ENCODE assay signal across 27 cellular contexts in genomic region chr3:194240766-194241165, GRCh38.
DNase-seq lines count a peak whose midpoint lies in the region; ATAC-seq, FAIRE-seq and TF ChIP-seq lines count a peak whose summit lies in the region.
"Had no signal": no experiment of that assay in that cellular context is flagged by ENCODE, and none has a peak within 500 bp of the region (broad histone marks: within the 10 kb centered on the region; RNA-seq: fewer than 3 reads in every experiment).

No MANE protein-coding gene starts in this region.

- no peak overlapping the region for H3K9ac ChIP-seq in HepG2 (ENCODE audit: insufficient read depth, low read depth, low read length)
- H3K9ac ChIP-seq: BLaER1 treated with 17β-estradiol and CSF1 and Interleukin-3, amounts not matched to agents 10 nM and 100 nM had no signal

- no peak overlapping the region for H3K4me3 Mint-ChIP-seq in activated CD8-positive, alpha-beta memory T cell treated with anti-CD3 and anti-CD28 coated beads, Interleukin-2, amount 10 ng/mL, durations not matched to agents 7 days and 5 days
- H3K4me3 Mint-ChIP-seq: CD14-positive monocyte; CD4-positive, alpha-beta T cell; CD8-positive, alpha-beta memory T cell; GM23338; H9 had no signal

- no TSS peak for BruUV-seq in HepG2 (replicated peaks; lab: Mats Ljungman, UMichigan)

- peaks cover 74% of the 10 kb centered on the region for H3K27me3 Mint-ChIP-seq in activated CD8-positive, alpha-beta memory T cell treated with anti-CD3 and anti-CD28 coated beads, Interleukin-2, amount 10 ng/mL, durations not matched to agents 7 days and 5 days
- H3K27me3 Mint-ChIP-seq: CD4-positive, alpha-beta T cell had no signal

- CTCF ChIA-PET in activated CD8-positive, alpha-beta memory T cell treated with anti-CD3 and anti-CD28 coated beads, Interleukin-2, amount 10 ng/mL, durations not matched to agents 7 days and 5 days (lab: Charles Lee): no interaction called here
- CTCF ChIA-PET in HepG2 (lab: Yijun Ruan, JAX; ENCODE audit: low intra/inter-chr PET ratio, low total read pairs): no interaction called here

- ATAC-seq in activated CD8-positive, alpha-beta memory T cell treated with anti-CD3 and anti-CD28 coated beads, Interleukin-2, amount 10 ng/mL, durations not matched to agents 7 days and 5 days: no peak
- ATAC-seq in HepG2 (no peak), right lobe of liver (no peak), left lobe of liver (no peak), HG03439 (IDR thresholded peaks at IDR 0.05; ENCODE audit: unreplicated experiment) (no peak)
- ATAC-seq: A549, GM23338, HCT116 had no signal

- H4K20me1 ChIP-seq in HepG2 (ENCODE audit: insufficient read depth, low read length) (no peaks in the 10 kb centered on the region), hepatocyte (ENCODE audit: insufficient read depth, poor library complexity, severe bottlenecking) (no peaks in the 10 kb centered on the region)
- H4K20me1 ChIP-seq: BLaER1 treated with 17β-estradiol and CSF1 and Interleukin-3, amounts not matched to agents 10 nM and 100 nM had no signal

- no peaks in the 10 kb centered on the region for H3K9me3 ChIP-seq in HepG2 (ENCODE audit: low read length)
- H3K9me3 ChIP-seq in right lobe of liver: no peaks in the 10 kb centered on the region
- peaks cover 5% of the 10 kb centered on the region for H3K9me3 ChIP-seq in hepatocyte (ENCODE audit: low read depth)
- H3K9me3 ChIP-seq: A549, BE2C had no signal

- no peak overlapping the region for H3K4me2 ChIP-seq in HepG2 (ENCODE audit: low read depth, low read length)
- H3K4me2 ChIP-seq in hepatocyte: no peak overlapping the region
- H3K4me2 ChIP-seq: A549; BLaER1 treated with 17β-estradiol and CSF1 and Interleukin-3, amounts not matched to agents 10 nM and 100 nM; GM23338 had no signal

- H3K79me2 ChIP-seq in HepG2 (ENCODE audit: insufficient read depth, low read length) (no peaks in the 10 kb centered on the region), hepatocyte (no peaks in the 10 kb centered on the region)

- H3K36me3 Mint-ChIP-seq in activated CD8-positive, alpha-beta memory T cell treated with anti-CD3 and anti-CD28 coated beads, Interleukin-2, amount 10 ng/mL, durations not matched to agents 7 days and 5 days: no peaks in the 10 kb centered on the region
- H3K36me3 Mint-ChIP-seq: CD14-positive monocyte had no signal

- H3K4me1 Mint-ChIP-seq in activated CD8-positive, alpha-beta memory T cell treated with anti-CD3 and anti-CD28 coated beads, Interleukin-2, amount 10 ng/mL, durations not matched to agents 7 days and 5 days: no peaks in the 10 kb centered on the region
- H3K4me1 Mint-ChIP-seq: CD8-positive, alpha-beta memory T cell; GM23338; H9 had no signal

- no peaks in the 10 kb centered on the region for H3K9me2 ChIP-seq in hepatocyte (replicated peaks; ENCODE audit: insufficient read depth)

- no peak for TF ChIP-seq CTCF in HepG2 (CRISPR knock-in tag; IDR thresholded peaks at IDR 0.05)
- TF ChIP-seq CTCF in right lobe of liver (IDR thresholded peaks at IDR 0.05): no peak
- no peak for TF ChIP-seq CTCF in hepatocyte (IDR thresholded peaks at IDR 0.05; ENCODE audit: poor library complexity)

- H3K36me3 ChIP-seq in HepG2 (replicated peaks in 1 of 2; ENCODE audit: control insufficient read depth in 1 of 2, insufficient read depth in 2 of 2, low read length in 2 of 2): no peaks in the 10 kb centered on the region
- H3K36me3 ChIP-seq in right lobe of liver: no peaks in the 10 kb centered on the region
- H3K36me3 ChIP-seq in hepatocyte (replicated peaks; ENCODE audit: insufficient read depth, low read depth): no peaks in the 10 kb centered on the region
- H3K36me3 ChIP-seq: BE2C; BLaER1 treated with 17β-estradiol and CSF1 and Interleukin-3, amounts not matched to agents 10 nM and 100 nM had no signal

- no peak for TF ChIP-seq RAD21 in HepG2 (CRISPR knock-in tag; IDR thresholded peaks at IDR 0.05)

- H3K9me3 Mint-ChIP-seq in activated CD8-positive, alpha-beta memory T cell treated with anti-CD3 and anti-CD28 coated beads, Interleukin-2, amount 10 ng/mL, durations not matched to agents 7 days and 5 days (ENCODE audit: low read depth): no peaks in the 10 kb centered on the region
- H3K9me3 Mint-ChIP-seq: CD4-positive, alpha-beta T cell; GM23338; H9 had no signal

- 43% methylated on average over 7 of the region's 7 CpGs for WGBS in HepG2 (ENCODE audit: low lambda C conversion rate)
- WGBS in right lobe of liver (ENCODE audit: insufficient coverage, low coverage, low lambda C conversion rate, missing lambda C conversion rate): 57% methylated on average over 7 of the region's 7 CpGs
- WGBS in hepatocyte (ENCODE audit: low lambda C conversion rate, missing lambda C conversion rate): 94% methylated on average over 7 of the region's 7 CpGs

- TF ChIP-seq EP300 in HepG2 (IDR thresholded peaks at IDR 0.05; ENCODE audit: low read depth in 2 of 2, low read length in 2 of 2) (no peak), HepG2 (CRISPR knock-in tag; IDR thresholded peaks at IDR 0.05; ENCODE audit: borderline replicate concordance) (no peak)

- intact Hi-C loops in HepG2 (cut with micrococcal nuclease; ENCODE audit: unreplicated experiment) (no loop called here), right lobe of liver (cut with DNase I) (no loop called here)

- no peak for TF ChIP-seq POLR2A in HepG2 (IDR thresholded peaks at IDR 0.05; ENCODE audit: insufficient read depth in 1 of 2, low read depth in 2 of 2, low read length in 2 of 2)
- no peak for TF ChIP-seq POLR2A in right lobe of liver (IDR thresholded peaks at IDR 0.05)

- no peak overlapping the region for H2AFZ ChIP-seq in HepG2 (ENCODE audit: low read length)
- H2AFZ ChIP-seq in hepatocyte: no peak overlapping the region
- H2AFZ ChIP-seq: GM23338 had no signal

- H3K4me3 ChIP-seq in HepG2 (replicated peaks in 1 of 3; ENCODE audit: insufficient read depth in 1 of 3, low read depth in 2 of 3, low read length in 3 of 3): no peak overlapping the region
- no peak overlapping the region for H3K4me3 ChIP-seq in right lobe of liver
- no peak overlapping the region for H3K4me3 ChIP-seq in hepatocyte
- H3K4me3 ChIP-seq: A549; BLaER1 treated with 17β-estradiol and CSF1 and Interleukin-3, amounts not matched to agents 10 nM and 100 nM; GM23338 had no signal

- in situ Hi-C loops in HepG2 (cut with HindIII; ENCODE audit: extremely low pct_ligation_motif_present, low pct_unique_long_range_greater_than_20kb): no loop called here

- H3K27ac ChIP-seq in HepG2 (ENCODE audit: extremely low read length, insufficient read depth, low read length) (no peak overlapping the region), right lobe of liver (no peak overlapping the region), hepatocyte (no peak overlapping the region)
- H3K27ac ChIP-seq: 22Rv1; A549; BLaER1 treated with 17β-estradiol and CSF1 and Interleukin-3, amounts not matched to agents 10 nM and 100 nM had no signal

- peak; percentile 37 for DNase-seq in activated CD8-positive, alpha-beta memory T cell treated with anti-CD3 and anti-CD28 coated beads for 24 hours
- DNase-seq in activated CD8-positive, alpha-beta memory T cell treated with anti-CD3 and anti-CD28 coated beads, Interleukin-2, amount 10 ng/mL, durations not matched to agents 7 days and 5 days: no peak
- no peak for DNase-seq in HepG2 (ENCODE audit: low spot score)
- DNase-seq in right lobe of liver: no peak
- peak; percentile 32 for DNase-seq in left lobe of liver (ENCODE audit: low spot score)
- DNase-seq in hepatocyte (ENCODE audit: low spot score): no peak
- no peak for DNase-seq in anterior cingulate cortex (lab: John Stamatoyannopoulos, UW)
- DNase-seq: ACHN; AML-193; BE2C; CD4-positive, alpha-beta T cell; CD8-positive, alpha-beta memory T cell; DMS 273 treated with DMSO at 0.1 percent for 48 hours; DMS53; DMS79 treated with DMSO at 0.1 percent for 48 hours; GF-D8; H9 had no signal

- no peak for FAIRE-seq in HepG2 (lab: Jason Lieb, UNC)
- FAIRE-seq: A549, D721Med, GM12891, GM18507 had no signal

- H3K27ac Mint-ChIP-seq in activated CD8-positive, alpha-beta memory T cell treated with anti-CD3 and anti-CD28 coated beads, Interleukin-2, amount 10 ng/mL, durations not matched to agents 7 days and 5 days: no peak overlapping the region
- H3K27ac Mint-ChIP-seq: CD14-positive monocyte; CD4-positive, alpha-beta T cell; CD8-positive, alpha-beta memory T cell; GM23338; H9 had no signal

- POLR2A ChIA-PET in HepG2 (lab: Yijun Ruan, JAX): no interaction called here

- H3K4me1 ChIP-seq in HepG2 (ENCODE audit: insufficient read depth, low read length) (peaks cover 12% of the 10 kb centered on the region), right lobe of liver (peaks cover 0 to 6% (median 0%) of the 10 kb centered on the region in 4 donors), hepatocyte (ENCODE audit: insufficient read depth) (no peaks in the 10 kb centered on the region)
- H3K4me1 ChIP-seq: A549, BE2C had no signal

- H3K27me3 ChIP-seq in HepG2 (ENCODE audit: control insufficient read depth in 1 of 2, insufficient read depth in 2 of 2, low read length in 2 of 2): peaks cover 0 to 12% of the 10 kb centered on the region in 2 experiments; a peak in 1 of 5 replicates
- no peaks in the 10 kb centered on the region for H3K27me3 ChIP-seq in right lobe of liver
- no peaks in the 10 kb centered on the region for H3K27me3 ChIP-seq in hepatocyte
- H3K27me3 ChIP-seq: BE2C; BLaER1 treated with 17β-estradiol and CSF1 and Interleukin-3, amounts not matched to agents 10 nM and 100 nM had no signal

TF ChIP-seq in HepG2, 621 proteins besides CTCF, POLR2A, EP300 and RAD21 (continues in another document):
- TF ChIP-seq AKAP8 (CRISPR knock-in tag; IDR thresholded peaks at IDR 0.05): no peak
- TF ChIP-seq, protein P1, sequence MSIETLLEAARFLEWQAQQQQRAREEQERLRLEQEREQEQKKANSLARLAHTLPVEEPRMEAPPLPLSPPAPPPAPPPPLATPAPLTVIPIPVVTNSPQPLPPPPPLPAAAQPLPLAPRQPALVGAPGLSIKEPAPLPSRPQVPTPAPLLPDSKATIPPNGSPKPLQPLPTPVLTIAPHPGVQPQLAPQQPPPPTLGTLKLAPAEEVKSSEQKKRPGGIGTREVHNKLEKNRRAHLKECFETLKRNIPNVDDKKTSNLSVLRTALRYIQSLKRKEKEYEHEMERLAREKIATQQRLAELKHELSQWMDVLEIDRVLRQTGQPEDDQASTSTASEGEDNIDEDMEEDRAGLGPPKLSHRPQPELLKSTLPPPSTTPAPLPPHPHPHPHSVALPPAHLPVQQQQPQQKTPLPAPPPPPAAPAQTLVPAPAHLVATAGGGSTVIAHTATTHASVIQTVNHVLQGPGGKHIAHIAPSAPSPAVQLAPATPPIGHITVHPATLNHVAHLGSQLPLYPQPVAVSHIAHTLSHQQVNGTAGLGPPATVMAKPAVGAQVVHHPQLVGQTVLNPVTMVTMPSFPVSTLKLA (IDR thresholded peaks at IDR 0.05): peak; percentile 24; the same call in 1 of the 2 replicates

Comparison
In these comparisons a context has a peak if more than half of its experiments do, and no peak if none do; other contexts are left out.
1. DNase-seq: peak in activated CD8-positive, alpha-beta memory T cell treated with anti-CD3 and anti-CD28 coated beads for 24 hours (single experiment) and left lobe of liver (single experiment); none in activated CD8-positive, alpha-beta memory T cell treated with anti-CD3 and anti-CD28 coated beads, Interleukin-2, amount 10 ng/mL, durations not matched to agents 7 days and 5 days (single experiment), HepG2 (single experiment), right lobe of liver (0 of 3), hepatocyte (single experiment) and anterior cingulate cortex (0 of 58).